Comparison of ENCODE assay signal across 9 cellular contexts in genomic region chr13:21734961-21735360, GRCh38.
"Had no signal": no experiment of that assay in that cellular context is flagged by ENCODE, and none has a peak within 500 bp of the region (broad histone marks: within the 10 kb centered on the region; RNA-seq: fewer than 3 reads in every experiment).

No MANE protein-coding gene starts in this region.

- H3K36me3 ChIP-seq: HAP-1 had no signal

- H3K36me3 Mint-ChIP-seq: IgD-negative memory B cell had no signal

- DNase-seq: GM23248, GOT3, H7, HFFc6, KBM-7 had no signal

- FAIRE-seq: HepG2 had no signal

- H3K4me3 ChIP-seq: GM23248, HAP-1 had no signal

- H3K27ac ChIP-seq: GM23248, HL-60 had no signal

- H3K4me1 Mint-ChIP-seq: IgD-negative memory B cell had no signal

- H3K9me3 Mint-ChIP-seq: HFFc6 had no signal

- H3K27ac Mint-ChIP-seq: HFFc6, IgD-negative memory B cell had no signal

- H3K9me3 ChIP-seq: HAP-1 had no signal

- H3K4me3 Mint-ChIP-seq: HFFc6, IgD-negative memory B cell had no signal

- H3K4me1 ChIP-seq: HAP-1 had no signal
